In the genomic region with DNA sequence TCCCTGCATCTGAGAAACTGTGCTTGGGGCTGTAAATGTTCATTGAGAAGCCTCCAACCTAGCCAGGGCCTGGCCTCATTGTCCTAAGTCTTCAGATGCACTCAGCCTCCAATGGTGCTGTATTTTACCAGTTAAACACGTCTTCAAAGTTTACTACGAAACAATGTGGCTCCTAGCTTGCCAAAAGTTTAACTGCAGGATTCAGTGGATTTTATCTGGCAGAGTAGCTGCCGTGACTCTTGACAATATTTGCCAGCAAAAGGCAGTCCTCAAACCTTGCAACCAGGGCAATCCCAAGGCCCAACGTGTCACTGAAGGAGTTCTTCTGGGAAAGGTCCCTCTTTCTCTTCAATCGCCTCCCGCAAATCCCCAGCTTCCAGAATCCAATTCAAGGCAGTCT, we compare ENCODE assay signal across 12 cellular contexts. TPM values are rescaled to one million over a fixed set of nuclear protein-coding genes. Genes with fewer than 3 reads are reported as not detected.
A peak's percentile ranks its signal among the peaks of the same experiment; 100 is the strongest.
DNase-seq lines count a peak whose midpoint lies in the region; ATAC-seq, FAIRE-seq and TF ChIP-seq lines count a peak whose summit lies in the region.
"Had no signal": no experiment of that assay in that cellular context is flagged by ENCODE, and none has a peak within 500 bp of the region (broad histone marks: within the 10 kb centered on the region; RNA-seq: fewer than 3 reads in every experiment).

No MANE protein-coding gene starts in this region.

- no peak for TF ChIP-seq POLR2A in GM12891 (IDR thresholded peaks at IDR 0.05; ENCODE audit: low read depth, low read length)

- H3K4me3 Mint-ChIP-seq in nephron: peak overlapping the region; percentile 76 to 81 (median 80)
- no peak overlapping the region for H3K4me3 Mint-ChIP-seq in CD8-positive, alpha-beta T cell
- H3K4me3 Mint-ChIP-seq: memory B cell had no signal

- H3K27ac ChIP-seq in SJCRH30 (no peak overlapping the region), fibroblast of lung (ENCODE audit: insufficient read depth, low read length) (peak overlapping the region; percentile 75), tibial artery (peak overlapping the region; percentile 26 to 74)
- H3K27ac ChIP-seq in CD8-positive, alpha-beta T cell (ENCODE audit: low read depth, low read length): no peak overlapping the region

- no peaks in the 10 kb centered on the region for H3K27me3 ChIP-seq in SJCRH30
- H3K27me3 ChIP-seq in fibroblast of lung (ENCODE audit: control insufficient read depth, insufficient read depth, low read length): no peaks in the 10 kb centered on the region
- H3K27me3 ChIP-seq in tibial artery: peaks cover 0 to 4% of the 10 kb centered on the region in 2 donors
- peaks cover 4% of the 10 kb centered on the region for H3K27me3 ChIP-seq in CD8-positive, alpha-beta T cell (ENCODE audit: insufficient read depth, low read length)

- CTCF ChIA-PET in CD8-positive, alpha-beta T cell (lab: Charles Lee): no interaction called here

- H3K27ac Mint-ChIP-seq in nephron: peak overlapping the region in 1 of 3 experiments; percentile 30
- H3K27ac Mint-ChIP-seq in CD8-positive, alpha-beta T cell: no peak overlapping the region
- H3K27ac Mint-ChIP-seq: memory B cell had no signal

- H3K36me3 Mint-ChIP-seq in nephron (ENCODE audit: low read depth): no peaks in the 10 kb centered on the region
- no peaks in the 10 kb centered on the region for H3K36me3 Mint-ChIP-seq in CD8-positive, alpha-beta T cell
- H3K36me3 Mint-ChIP-seq: memory B cell had no signal

- peaks cover 43% of the 10 kb centered on the region for H3K79me2 ChIP-seq in fibroblast of lung (ENCODE audit: control insufficient read depth, insufficient read depth, low read length)

- no peak for FAIRE-seq in GM12891 (lab: Jason Lieb, UNC)

- H3K27me3 Mint-ChIP-seq in nephron (ENCODE audit: low read depth): peaks cover 39% of the 10 kb centered on the region
- peaks cover 18% of the 10 kb centered on the region for H3K27me3 Mint-ChIP-seq in CD8-positive, alpha-beta T cell (ENCODE audit: low read depth)

- H3K4me3 ChIP-seq in SJCRH30 (peak overlapping the region; percentile 68), fibroblast of lung (replicated peaks in 1 of 4; ENCODE audit: control extremely low read depth in 1 of 4, insufficient read depth in 1 of 4, low read depth in 3 of 4, low read length in 4 of 4) (peak overlapping the region; percentile 79 to 90 (median 82)), tibial artery (peak overlapping the region; percentile 62 to 75)
- no peak overlapping the region for H3K4me3 ChIP-seq in CD8-positive, alpha-beta T cell (ENCODE audit: low read depth, low read length)

- TF ChIP-seq CTCF in fibroblast of lung (conservative IDR thresholded peaks at IDR 0.05 in 1 of 2, IDR thresholded peaks at IDR 0.05 in 1 of 2; ENCODE audit: low read depth in 1 of 2, low read length in 2 of 2) (no peak), nephron (IDR thresholded peaks at IDR 0.05; ENCODE audit: unreplicated experiment in 3 of 3) (no peak), tibial artery (IDR thresholded peaks at IDR 0.05) (no peak)
- TF ChIP-seq CTCF in CD8-positive, alpha-beta T cell (IDR thresholded peaks at IDR 0.05): no peak

- H3K4me1 ChIP-seq in SJCRH30 (no peaks in the 10 kb centered on the region), fibroblast of lung (ENCODE audit: control insufficient read depth, extremely low read depth, insufficient read depth, low read length) (no peaks in the 10 kb centered on the region), tibial artery (peaks cover 0 to 31% (median 8%) of the 10 kb centered on the region in 4 donors)
- no peaks in the 10 kb centered on the region for H3K4me1 ChIP-seq in CD8-positive, alpha-beta T cell (ENCODE audit: insufficient read depth, low read length)

- ATAC-seq in CD8-positive, alpha-beta T cell: no peak

- no peaks in the 10 kb centered on the region for H4K20me1 ChIP-seq in fibroblast of lung (ENCODE audit: control insufficient read depth, extremely low read depth, insufficient read depth, low read length)

- H3K9me3 Mint-ChIP-seq in nephron: no peaks in the 10 kb centered on the region
- no peaks in the 10 kb centered on the region for H3K9me3 Mint-ChIP-seq in CD8-positive, alpha-beta T cell
- H3K9me3 Mint-ChIP-seq: memory B cell had no signal

- H3K4me1 Mint-ChIP-seq in nephron: peaks cover 19% of the 10 kb centered on the region
- H3K4me1 Mint-ChIP-seq in CD8-positive, alpha-beta T cell (ENCODE audit: low read depth): peaks cover 2% of the 10 kb centered on the region
- H3K4me1 Mint-ChIP-seq: memory B cell had no signal

- DNase-seq in SJCRH30 (peak in 1 of 2 experiments; percentile 10), fibroblast of lung (ENCODE audit: low read depth in 2 of 2) (peak in 1 of 2 donors; percentile 17), tibial artery (no peak), NK-92 (lab: John Stamatoyannopoulos, UW; ENCODE audit: unreplicated experiment) (no peak), GM12891 (ENCODE audit: insufficient read length, low spot score) (no peak), NCI-H2029 treated with DMSO at 0.1 percent for 48 hours (lab: John Stamatoyannopoulos, UW) (no peak)
- no peak for DNase-seq in CD8-positive, alpha-beta T cell
- DNase-seq: anterior cingulate cortex; NCI-H187 treated with DMSO at 0.1 percent for 48 hours; stimulated activated CD4-positive, alpha-beta T cell treated with anti-CD3 and anti-CD28 coated beads, Interleukin-2, amount 100 ng/mL, for 48 hours had no signal

- intact Hi-C loops in tibial artery (cut with DNase I; ENCODE audit: low total_unique reads): loop anchor here (10.0 kb wide), 1 partner anchor 1385 kb away; no protein-coding TSS in a partner anchor
- intact Hi-C loops in CD8-positive, alpha-beta T cell (cut with DNase I, micrococcal nuclease): loop anchor here in 1 of 2 experiments (5.0 kb wide), 1 partner anchor 1378 kb away; no protein-coding TSS in a partner anchor

- no peak overlapping the region for H3K9ac ChIP-seq in fibroblast of lung (ENCODE audit: insufficient read depth, low read length)

- H3K9me3 ChIP-seq in SJCRH30 (replicated peaks) (no peaks in the 10 kb centered on the region), fibroblast of lung (ENCODE audit: control insufficient read depth, insufficient read depth, low read depth, low read length) (no peaks in the 10 kb centered on the region), tibial artery (no peaks in the 10 kb centered on the region)
- no peaks in the 10 kb centered on the region for H3K9me3 ChIP-seq in CD8-positive, alpha-beta T cell (ENCODE audit: low read length)

- no peak overlapping the region for H2AFZ ChIP-seq in fibroblast of lung (ENCODE audit: low read length)

- H3K36me3 ChIP-seq in SJCRH30 (no peaks in the 10 kb centered on the region), fibroblast of lung (ENCODE audit: control insufficient read depth, insufficient read depth, low read length) (no peaks in the 10 kb centered on the region), tibial artery (no peaks in the 10 kb centered on the region)
- no peaks in the 10 kb centered on the region for H3K36me3 ChIP-seq in CD8-positive, alpha-beta T cell (ENCODE audit: insufficient read depth, low read length)

- H3K4me2 ChIP-seq in fibroblast of lung (ENCODE audit: extremely low read depth, insufficient read depth, low read length): peak overlapping the region; percentile 95

- POLR2A ChIA-PET in CD8-positive, alpha-beta T cell (lab: Charles Lee): no interaction called here

TF ChIP-seq in GM12891, 5 proteins besides CTCF, POLR2A, EP300 and RAD21:
- TF ChIP-seq PAX5 (IDR thresholded peaks at IDR 0.05; ENCODE audit: insufficient read depth, low read length, severe bottlenecking): no peak
- no peak for TF ChIP-seq POU2F2 (IDR thresholded peaks at IDR 0.05; ENCODE audit: low read depth, low read length)
- TF ChIP-seq POLR2AphosphoS5 (IDR thresholded peaks at IDR 0.05; ENCODE audit: low read depth, low read length): no peak
- TF ChIP-seq SPI1 (IDR thresholded peaks at IDR 0.05; ENCODE audit: low read depth, low read length): no peak
- no peak for TF ChIP-seq TAF1 (IDR thresholded peaks at IDR 0.05; ENCODE audit: low read depth, low read length)

RNA-seq across cellular contexts. Expression of a gene that starts 1.1 kb away (rescaled TPM):
- 6.3 and 6.6 TPM in 2 replicates for total RNA-seq in SJCRH30 (2014; rRNA removed; shearing (Covaris generic))
- total RNA-seq in fibroblast of lung: 8.2 and 29.6 TPM in 2 replicates
- polyA plus RNA-seq in fibroblast of lung: 15.7 and 49.0 TPM in 2 replicates
- polyA plus RNA-seq in fibroblast of lung (2012): 11.6 and 41.7 TPM in 2 replicates
- 30.0 and 106 TPM in 2 replicates for polyA minus RNA-seq in fibroblast of lung (ENCODE audit: low replicate concordance)
- not detected for total RNA-seq in CD8-positive, alpha-beta T cell
- polyA plus RNA-seq in GM12891 (2012; ENCODE audit: low read depth, missing spikeins): not detected

Comparison
In these comparisons a context has a peak if more than half of its experiments do, and no peak if none do; other contexts are left out.
1. H3K27ac ChIP-seq: peak in fibroblast of lung (single experiment) and tibial artery (2 of 2); none in SJCRH30 (single experiment) and CD8-positive, alpha-beta T cell (single experiment).